In the genomic region with DNA sequence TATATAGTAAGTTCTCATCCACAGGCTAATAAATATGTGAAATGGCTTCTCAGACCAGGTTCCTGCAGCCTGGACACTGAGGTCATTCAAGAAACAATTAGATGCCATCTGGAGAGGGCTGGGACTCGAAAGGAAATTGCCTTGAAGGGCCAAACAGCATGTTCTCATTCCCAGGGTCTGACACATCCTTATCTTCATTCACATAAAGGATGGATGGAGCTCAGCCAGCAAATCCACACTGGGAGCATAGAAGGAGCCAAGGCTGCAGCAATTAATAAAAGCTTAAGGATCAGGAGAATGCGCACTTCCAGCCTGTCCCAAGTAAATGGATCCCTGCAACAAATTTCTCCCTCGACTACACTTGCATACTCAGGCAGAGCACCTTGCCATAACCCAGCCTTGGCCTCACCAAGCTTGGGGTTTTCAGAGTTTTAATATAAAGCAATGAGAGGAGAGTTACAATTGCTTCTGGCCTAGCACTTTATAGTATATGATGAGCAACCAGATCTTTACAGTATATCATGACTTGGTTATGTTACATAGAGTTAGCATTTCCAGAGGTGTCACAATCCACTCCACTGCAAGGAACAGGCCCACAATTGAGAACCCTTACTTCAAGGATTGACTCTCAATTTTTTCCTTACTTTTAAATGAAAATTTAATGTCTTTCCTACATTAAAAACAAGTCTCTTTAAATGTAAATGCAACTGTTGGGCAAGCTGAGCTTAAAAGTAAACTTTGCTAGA, we compare ENCODE assay signal across 12 cellular contexts. TPM values are rescaled to one million over a fixed set of nuclear protein-coding genes. Genes with fewer than 3 reads are reported as not detected.
DNase-seq lines count a peak whose midpoint lies in the region; ATAC-seq and TF ChIP-seq lines count a peak whose summit lies in the region.
"Had no signal": no experiment of that assay in that cellular context is flagged by ENCODE, and none has a peak within 500 bp of the region (broad histone marks: within the 10 kb centered on the region; RNA-seq: fewer than 3 reads in every experiment).

No MANE protein-coding gene starts in this region.

- peak; percentile 9 for ATAC-seq in lung (ENCODE audit: insufficient read depth, low FRiP score)
- no peak for ATAC-seq in WTC11
- ATAC-seq: CD8-positive, alpha-beta T cell had no signal

- no peak overlapping the region for H3K27ac Mint-ChIP-seq in WTC11
- H3K27ac Mint-ChIP-seq: CD8-positive, alpha-beta T cell had no signal

- H3K27me3 ChIP-seq in lung (ENCODE audit: control insufficient read depth, insufficient read depth) = no peaks in the 10 kb centered on the region
- H3K27me3 ChIP-seq: thyroid gland had no signal

- peak overlapping the region in 1 of 2 donors; percentile 56 for H3K27ac ChIP-seq in lung (ENCODE audit: low read depth in 1 of 2, low read length in 1 of 2)
- H3K27ac ChIP-seq: thyroid gland had no signal

- no peaks in the 10 kb centered on the region for H3K36me3 ChIP-seq in lung (ENCODE audit: control insufficient read depth in 2 of 2, insufficient read depth in 2 of 2, low read length in 2 of 2)
- H3K36me3 ChIP-seq: thyroid gland had no signal

- CTCF ChIA-PET in WTC11 (lab: Charles Lee) = interaction anchor here (2.9 to 8.0 kb wide), 2 partner anchors 189 to 218 kb away, joined by 17 to 240 read pairs; no protein-coding TSS in a partner anchor

- POLR2A ChIA-PET in WTC11 (lab: Charles Lee) = no interaction called here

- TF ChIP-seq CTCF in lung (IDR thresholded peaks at IDR 0.05; ENCODE audit: control extremely low read depth, extremely low read depth) = no peak
- TF ChIP-seq CTCF in WTC11 (IDR thresholded peaks at IDR 0.05) = no peak

- H3K4me1 Mint-ChIP-seq in WTC11 = peaks cover 24% of the 10 kb centered on the region

- H3K9me3 ChIP-seq in lung (ENCODE audit: control insufficient read depth in 2 of 2, insufficient read depth in 1 of 2, low read length in 1 of 2) = no peaks in the 10 kb centered on the region
- H3K9me3 ChIP-seq: thyroid gland had no signal

- WGBS in lung, 2 donors = 48 to 72% methylated on average over 3 of the region's 3 CpGs

- no peaks in the 10 kb centered on the region for H3K36me3 Mint-ChIP-seq in WTC11
- H3K36me3 Mint-ChIP-seq: CD8-positive, alpha-beta T cell had no signal

- no peaks in the 10 kb centered on the region for H3K9me3 Mint-ChIP-seq in WTC11
- H3K9me3 Mint-ChIP-seq: CD8-positive, alpha-beta T cell had no signal

- H3K4me3 ChIP-seq in lung = no peak overlapping the region
- H3K4me3 ChIP-seq: thyroid gland had no signal

- peaks cover 6 to 14% of the 10 kb centered on the region in 2 donors for H3K4me1 ChIP-seq in lung (ENCODE audit: control insufficient read depth in 2 of 2, insufficient read depth in 2 of 2, low read length in 2 of 2)

- H3K27me3 Mint-ChIP-seq in WTC11 (ENCODE audit: low read depth) = no peaks in the 10 kb centered on the region

- H3K4me3 Mint-ChIP-seq in WTC11 = no peak overlapping the region
- H3K4me3 Mint-ChIP-seq: CD8-positive, alpha-beta T cell had no signal

- DNase-seq in DMS 273 (lab: John Stamatoyannopoulos, UW; ENCODE audit: unreplicated experiment) = peak; percentile 82
- peak; percentile 24 to 75 for DNase-seq in NCI-H524 (lab: John Stamatoyannopoulos, UW)
- peak; percentile 54 for DNase-seq in dedifferentiated amniotic fluid mesenchymal stem cell (ENCODE audit: extremely low spot score)
- no peak for DNase-seq in lung (ENCODE audit: low spot score)
- DNase-seq in OCI-M1 (lab: John Stamatoyannopoulos, UW) = no peak
- DNase-seq in stimulated activated CD4-positive, alpha-beta T cell treated with anti-CD3 and anti-CD28 coated beads, Interleukin-1b, Interleukin-23, amount 100 ng/mL, for 48 hours = no peak
- DNase-seq in stimulated activated naive CD4-positive, alpha-beta T cell treated with Interleukin-2 at 50 U/mL for 16 hours (lab: John Stamatoyannopoulos, UW) = no peak
- no peak for DNase-seq in WTC11 (ENCODE audit: low spot score)
- DNase-seq: CD8-positive, alpha-beta T cell; GOT3; NCI-H2107; thyroid gland had no signal

TF ChIP-seq in WTC11, 78 proteins besides CTCF, POLR2A, EP300 and RAD21:
- TF ChIP-seq, protein P1, sequence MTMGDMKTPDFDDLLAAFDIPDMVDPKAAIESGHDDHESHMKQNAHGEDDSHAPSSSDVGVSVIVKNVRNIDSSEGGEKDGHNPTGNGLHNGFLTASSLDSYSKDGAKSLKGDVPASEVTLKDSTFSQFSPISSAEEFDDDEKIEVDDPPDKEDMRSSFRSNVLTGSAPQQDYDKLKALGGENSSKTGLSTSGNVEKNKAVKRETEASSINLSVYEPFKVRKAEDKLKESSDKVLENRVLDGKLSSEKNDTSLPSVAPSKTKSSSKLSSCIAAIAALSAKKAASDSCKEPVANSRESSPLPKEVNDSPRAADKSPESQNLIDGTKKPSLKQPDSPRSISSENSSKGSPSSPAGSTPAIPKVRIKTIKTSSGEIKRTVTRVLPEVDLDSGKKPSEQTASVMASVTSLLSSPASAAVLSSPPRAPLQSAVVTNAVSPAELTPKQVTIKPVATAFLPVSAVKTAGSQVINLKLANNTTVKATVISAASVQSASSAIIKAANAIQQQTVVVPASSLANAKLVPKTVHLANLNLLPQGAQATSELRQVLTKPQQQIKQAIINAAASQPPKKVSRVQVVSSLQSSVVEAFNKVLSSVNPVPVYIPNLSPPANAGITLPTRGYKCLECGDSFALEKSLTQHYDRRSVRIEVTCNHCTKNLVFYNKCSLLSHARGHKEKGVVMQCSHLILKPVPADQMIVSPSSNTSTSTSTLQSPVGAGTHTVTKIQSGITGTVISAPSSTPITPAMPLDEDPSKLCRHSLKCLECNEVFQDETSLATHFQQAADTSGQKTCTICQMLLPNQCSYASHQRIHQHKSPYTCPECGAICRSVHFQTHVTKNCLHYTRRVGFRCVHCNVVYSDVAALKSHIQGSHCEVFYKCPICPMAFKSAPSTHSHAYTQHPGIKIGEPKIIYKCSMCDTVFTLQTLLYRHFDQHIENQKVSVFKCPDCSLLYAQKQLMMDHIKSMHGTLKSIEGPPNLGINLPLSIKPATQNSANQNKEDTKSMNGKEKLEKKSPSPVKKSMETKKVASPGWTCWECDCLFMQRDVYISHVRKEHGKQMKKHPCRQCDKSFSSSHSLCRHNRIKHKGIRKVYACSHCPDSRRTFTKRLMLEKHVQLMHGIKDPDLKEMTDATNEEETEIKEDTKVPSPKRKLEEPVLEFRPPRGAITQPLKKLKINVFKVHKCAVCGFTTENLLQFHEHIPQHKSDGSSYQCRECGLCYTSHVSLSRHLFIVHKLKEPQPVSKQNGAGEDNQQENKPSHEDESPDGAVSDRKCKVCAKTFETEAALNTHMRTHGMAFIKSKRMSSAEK (CRISPR knock-in tag; IDR thresholded peaks at IDR 0.05; ENCODE audit: borderline replicate concordance) = no peak
- TF ChIP-seq FOXK1 (CRISPR knock-in tag; IDR thresholded peaks at IDR 0.05) = no peak
- TF ChIP-seq ELF4 (CRISPR knock-in tag; IDR thresholded peaks at IDR 0.05; ENCODE audit: low read depth) = no peak
- no peak for TF ChIP-seq MYBL2 (CRISPR knock-in tag; IDR thresholded peaks at IDR 0.05)
- no peak for TF ChIP-seq SMAD3 (CRISPR knock-in tag; IDR thresholded peaks at IDR 0.05; ENCODE audit: borderline replicate concordance)
TF ChIP-seq in WTC11: peak in this region for 0.

RNA-seq across cellular contexts. Expression of a gene that starts 55.9 kb away (rescaled TPM):
- total RNA-seq in lung (10 to 100 TPM; 21.3 to 33.3 TPM), WTC11 (2021) (9.3 to 14.8 TPM (median 9.6 TPM) in 3 replicates)
- polyA plus RNA-seq in lung = 10 to 100 TPM; 12.2 to 15.1 TPM

Comparison
In these comparisons a context has a peak if more than half of its experiments do, and no peak if none do; other contexts are left out.
1. DNase-seq: peak in DMS 273 (single experiment), NCI-H524 (2 of 2) and dedifferentiated amniotic fluid mesenchymal stem cell (single experiment); none in lung (single experiment), OCI-M1 (single experiment), stimulated activated CD4-positive, alpha-beta T cell treated with anti-CD3 and anti-CD28 coated beads, Interleukin-1b, Interleukin-23, amount 100 ng/mL, for 48 hours (single experiment), stimulated activated naive CD4-positive, alpha-beta T cell treated with Interleukin-2 at 50 U/mL for 16 hours (single experiment) and WTC11 (single experiment).